In genomic region chr7:144513332-144513731, GRCh38 we compare ENCODE assay signal across 8 cellular contexts.
A peak's percentile ranks its signal among the peaks of the same experiment; 100 is the strongest.
DNase-seq lines count a peak whose midpoint lies in the region; FAIRE-seq and TF ChIP-seq lines count a peak whose summit lies in the region.

No MANE protein-coding gene starts in this region.

- TF ChIP-seq EP300 in SK-N-SH (IDR thresholded peaks at IDR 0.05; ENCODE audit: borderline replicate concordance in 1 of 2, low read depth in 1 of 2, low read length in 1 of 2): no peak

- TF ChIP-seq CTCF in GM10248 (IDR thresholded peaks at IDR 0.05; ENCODE audit: control extremely low read depth, extremely low read depth, low read depth, missing control alignments) (peak; percentile 41), SK-N-SH (IDR thresholded peaks at IDR 0.05) (peak; percentile 40), keratinocyte (optimal IDR thresholded peaks at IDR 0.05 in 1 of 3, IDR thresholded peaks at IDR 0.05 in 1 of 3, conservative IDR thresholded peaks at IDR 0.05 in 1 of 3; ENCODE audit: extremely low read depth in 1 of 3, insufficient read depth in 2 of 3, low read length in 3 of 3) (peak in 2 of 3 experiments; percentile 28 to 41)

- in situ Hi-C loops in KBM-7 (cut with MboI; ENCODE audit: low pct_unique_long_range_greater_than_20kb, low sequenced_read_pairs): no loop called here

- no peak overlapping the region for H3K4me2 ChIP-seq in SK-N-SH
- H3K4me2 ChIP-seq in keratinocyte (ENCODE audit: control insufficient read depth, extremely low read depth, insufficient read depth, low read depth, low read length): no peak overlapping the region

- H3K9me3 ChIP-seq in SK-N-SH (no peaks in the 10 kb centered on the region), keratinocyte (ENCODE audit: control insufficient read depth, low read depth, low read length) (no peaks in the 10 kb centered on the region)

- FAIRE-seq in keratinocyte (lab: Jason Lieb, UNC) (no peak), RCC 7860 (lab: Jason Lieb, UNC) (no peak)

- H3K4me3 ChIP-seq in SK-N-SH (ENCODE audit: low read depth in 2 of 2, low read length in 1 of 2) (no peak overlapping the region), keratinocyte (ENCODE audit: control insufficient read depth in 2 of 3, extremely low read depth in 1 of 3, insufficient read depth in 2 of 3, low read depth in 1 of 3, low read length in 3 of 3) (no peak overlapping the region)

- 11% methylated on average over 2 of the region's 2 CpGs for WGBS in SK-N-SH (ENCODE audit: low lambda C conversion rate)

- CTCF ChIA-PET in GM10248 (lab: Yijun Ruan, JAX) (interaction anchor here (0.6 kb wide), 1 partner anchor 14 kb away, joined by 3 read pairs; no protein-coding TSS in a partner anchor), SK-N-SH (lab: Yijun Ruan, JAX) (no interaction called here)

- no peaks in the 10 kb centered on the region for H3F3A ChIP-seq in SK-N-SH (replicated peaks; ENCODE audit: insufficient read depth)

- no peaks in the 10 kb centered on the region for H3K36me3 ChIP-seq in SK-N-SH (replicated peaks in 1 of 2; ENCODE audit: control insufficient read depth in 1 of 2, insufficient read depth in 2 of 2, low read length in 1 of 2)
- H3K36me3 ChIP-seq in keratinocyte (ENCODE audit: control insufficient read depth in 2 of 2, extremely low read depth in 1 of 2, insufficient read depth in 2 of 2, low read length in 2 of 2): no peaks in the 10 kb centered on the region

- H3K27ac ChIP-seq in SK-N-SH (ENCODE audit: low read depth in 2 of 2, low read length in 1 of 2) (no peak overlapping the region), keratinocyte (ENCODE audit: control insufficient read depth, insufficient read depth, low read length) (no peak overlapping the region)

- intact Hi-C loops in posterior vena cava (cut with DNase I): no loop called here

- DNase-seq in GM10248 (ENCODE audit: extremely low spot score) (no peak), KBM-7 (peak; percentile 54), SK-N-SH (no peak), keratinocyte (ENCODE audit: low read depth, low spot score) (no peak), SIG-M5 (lab: John Stamatoyannopoulos, UW) (no peak), mesenteric fat pad (ENCODE audit: low spot score) (no peak), posterior vena cava (ENCODE audit: low spot score) (no peak), RCC 7860 (ENCODE audit: low spot score) (no peak)

- TF ChIP-seq RAD21 in SK-N-SH (IDR thresholded peaks at IDR 0.05; ENCODE audit: low read length): peak; percentile 49

- POLR2A ChIA-PET in GM10248 (lab: Yijun Ruan, JAX): no interaction called here
- POLR2A ChIA-PET in SK-N-SH (lab: Yijun Ruan, JAX): no interaction called here

- H3K79me2 ChIP-seq in SK-N-SH (ENCODE audit: insufficient read depth): no peaks in the 10 kb centered on the region
- no peaks in the 10 kb centered on the region for H3K79me2 ChIP-seq in keratinocyte (ENCODE audit: control insufficient read depth, insufficient read depth, low read length)

- dilution Hi-C loops in keratinocyte (cut with MboI; ENCODE audit: extremely low pct_ligation_motif_present, low sequenced_read_pairs): no loop called here

- H3K27me3 ChIP-seq in SK-N-SH (ENCODE audit: insufficient read depth) (no peaks in the 10 kb centered on the region), keratinocyte (ENCODE audit: control insufficient read depth, extremely low read depth, insufficient read depth, low read length) (no peaks in the 10 kb centered on the region)

- H2AFZ ChIP-seq in SK-N-SH (ENCODE audit: low read depth): no peak overlapping the region
- H2AFZ ChIP-seq in keratinocyte (ENCODE audit: control insufficient read depth, low read length): no peak overlapping the region

- H3K9ac ChIP-seq in SK-N-SH: no peak overlapping the region
- H3K9ac ChIP-seq in keratinocyte (ENCODE audit: control insufficient read depth, extremely low read depth, insufficient read depth, low read length): no peak overlapping the region

- no peaks in the 10 kb centered on the region for H3K9me2 ChIP-seq in SK-N-SH

- H4K20me1 ChIP-seq in SK-N-SH (ENCODE audit: insufficient read depth) (no peaks in the 10 kb centered on the region), keratinocyte (ENCODE audit: control insufficient read depth, extremely low read depth, insufficient read depth, low read length) (no peaks in the 10 kb centered on the region)

- H3K4me1 ChIP-seq in SK-N-SH (ENCODE audit: control insufficient read depth in 1 of 2, insufficient read depth in 2 of 2, low read depth in 1 of 2, low read length in 1 of 2) (no peaks in the 10 kb centered on the region), keratinocyte (ENCODE audit: control insufficient read depth, extremely low read depth, insufficient read depth, low read length) (no peaks in the 10 kb centered on the region)

- no peaks in the 10 kb centered on the region for H3K9me1 ChIP-seq in keratinocyte (ENCODE audit: control insufficient read depth, extremely low read depth, insufficient read depth, low read length)

TF ChIP-seq in SK-N-SH, 30 proteins besides CTCF, POLR2A, EP300 and RAD21:
- TF ChIP-seq GATA2 (CRISPR knock-in tag; IDR thresholded peaks at IDR 0.05) (no peak), NFIC (IDR thresholded peaks at IDR 0.05; ENCODE audit: borderline replicate concordance) (no peak), FOXJ3 (CRISPR knock-in tag; IDR thresholded peaks at IDR 0.05) (no peak), USF2 (IDR thresholded peaks at IDR 0.05; ENCODE audit: borderline replicate concordance, low read depth, low read length) (no peak), TEAD4 (IDR thresholded peaks at IDR 0.05; ENCODE audit: borderline replicate concordance, insufficient read depth) (no peak), EZH2phosphoT487 (IDR thresholded peaks at IDR 0.05; ENCODE audit: borderline replicate concordance, low read depth) (no peak), GABPA (IDR thresholded peaks at IDR 0.05; ENCODE audit: low read depth) (no peak)
- TF ChIP-seq, protein P1, sequence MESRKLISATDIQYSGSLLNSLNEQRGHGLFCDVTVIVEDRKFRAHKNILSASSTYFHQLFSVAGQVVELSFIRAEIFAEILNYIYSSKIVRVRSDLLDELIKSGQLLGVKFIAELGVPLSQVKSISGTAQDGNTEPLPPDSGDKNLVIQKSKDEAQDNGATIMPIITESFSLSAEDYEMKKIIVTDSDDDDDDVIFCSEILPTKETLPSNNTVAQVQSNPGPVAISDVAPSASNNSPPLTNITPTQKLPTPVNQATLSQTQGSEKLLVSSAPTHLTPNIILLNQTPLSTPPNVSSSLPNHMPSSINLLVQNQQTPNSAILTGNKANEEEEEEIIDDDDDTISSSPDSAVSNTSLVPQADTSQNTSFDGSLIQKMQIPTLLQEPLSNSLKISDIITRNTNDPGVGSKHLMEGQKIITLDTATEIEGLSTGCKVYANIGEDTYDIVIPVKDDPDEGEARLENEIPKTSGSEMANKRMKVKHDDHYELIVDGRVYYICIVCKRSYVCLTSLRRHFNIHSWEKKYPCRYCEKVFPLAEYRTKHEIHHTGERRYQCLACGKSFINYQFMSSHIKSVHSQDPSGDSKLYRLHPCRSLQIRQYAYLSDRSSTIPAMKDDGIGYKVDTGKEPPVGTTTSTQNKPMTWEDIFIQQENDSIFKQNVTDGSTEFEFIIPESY (IDR thresholded peaks at IDR 0.05; ENCODE audit: borderline replicate concordance, low read depth): no peak
- TF ChIP-seq, protein P2, sequence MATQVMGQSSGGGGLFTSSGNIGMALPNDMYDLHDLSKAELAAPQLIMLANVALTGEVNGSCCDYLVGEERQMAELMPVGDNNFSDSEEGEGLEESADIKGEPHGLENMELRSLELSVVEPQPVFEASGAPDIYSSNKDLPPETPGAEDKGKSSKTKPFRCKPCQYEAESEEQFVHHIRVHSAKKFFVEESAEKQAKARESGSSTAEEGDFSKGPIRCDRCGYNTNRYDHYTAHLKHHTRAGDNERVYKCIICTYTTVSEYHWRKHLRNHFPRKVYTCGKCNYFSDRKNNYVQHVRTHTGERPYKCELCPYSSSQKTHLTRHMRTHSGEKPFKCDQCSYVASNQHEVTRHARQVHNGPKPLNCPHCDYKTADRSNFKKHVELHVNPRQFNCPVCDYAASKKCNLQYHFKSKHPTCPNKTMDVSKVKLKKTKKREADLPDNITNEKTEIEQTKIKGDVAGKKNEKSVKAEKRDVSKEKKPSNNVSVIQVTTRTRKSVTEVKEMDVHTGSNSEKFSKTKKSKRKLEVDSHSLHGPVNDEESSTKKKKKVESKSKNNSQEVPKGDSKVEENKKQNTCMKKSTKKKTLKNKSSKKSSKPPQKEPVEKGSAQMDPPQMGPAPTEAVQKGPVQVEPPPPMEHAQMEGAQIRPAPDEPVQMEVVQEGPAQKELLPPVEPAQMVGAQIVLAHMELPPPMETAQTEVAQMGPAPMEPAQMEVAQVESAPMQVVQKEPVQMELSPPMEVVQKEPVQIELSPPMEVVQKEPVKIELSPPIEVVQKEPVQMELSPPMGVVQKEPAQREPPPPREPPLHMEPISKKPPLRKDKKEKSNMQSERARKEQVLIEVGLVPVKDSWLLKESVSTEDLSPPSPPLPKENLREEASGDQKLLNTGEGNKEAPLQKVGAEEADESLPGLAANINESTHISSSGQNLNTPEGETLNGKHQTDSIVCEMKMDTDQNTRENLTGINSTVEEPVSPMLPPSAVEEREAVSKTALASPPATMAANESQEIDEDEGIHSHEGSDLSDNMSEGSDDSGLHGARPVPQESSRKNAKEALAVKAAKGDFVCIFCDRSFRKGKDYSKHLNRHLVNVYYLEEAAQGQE (IDR thresholded peaks at IDR 0.05; ENCODE audit: low read depth, low read length): no peak
